In genomic region chr6:26204332-26205160, GRCh38 we compare ENCODE assay signal across 1 cellular context.
TF ChIP-seq lines count a peak whose summit lies in the region.

No MANE protein-coding gene starts in this region.

TF ChIP-seq in HEK293, 187 proteins besides CTCF, POLR2A, EP300 and RAD21 (continued from another document):
- TF ChIP-seq ZNF280C (tag by site-specific recombination; IDR thresholded peaks at IDR 0.05) (no peak), ZNF654 (tag by site-specific recombination; IDR thresholded peaks at IDR 0.05; ENCODE audit: low read depth) (peak; percentile 19), ZNF514 (tag by site-specific recombination; IDR thresholded peaks at IDR 0.05) (no peak), ZNF423 (tag by site-specific recombination; IDR thresholded peaks at IDR 0.05) (no peak), ZNF18 (tag by site-specific recombination; IDR thresholded peaks at IDR 0.05) (peak; percentile 20; the same call in 1 of the 2 replicates), ZNF560 (tag by site-specific recombination; IDR thresholded peaks at IDR 0.05; ENCODE audit: borderline replicate concordance) (no peak), ZNF701 (tag by site-specific recombination; IDR thresholded peaks at IDR 0.05) (no peak), ZNF837 (tag by site-specific recombination; IDR thresholded peaks at IDR 0.05) (no peak), ZNF555 (tag by site-specific recombination; conservative IDR thresholded peaks at IDR 0.05) (no peak), ZNF155 (tag by site-specific recombination; IDR thresholded peaks at IDR 0.05) (no peak), KLF7 (tag by site-specific recombination; IDR thresholded peaks at IDR 0.05; ENCODE audit: borderline replicate concordance) (0 out of 2 replicates have a peak, but pooled peaks have one; percentile 47), ZNF404 (tag by site-specific recombination; IDR thresholded peaks at IDR 0.05) (no peak), ZBTB10 (tag by site-specific recombination; IDR thresholded peaks at IDR 0.05) (0 out of 2 replicates have a peak, but pooled peaks have one; percentile 15), ZNF626 (tag by site-specific recombination; IDR thresholded peaks at IDR 0.05) (no peak), PRDM2 (tag by site-specific recombination; IDR thresholded peaks at IDR 0.05; ENCODE audit: borderline replicate concordance) (no peak), ZNF621 (tag by site-specific recombination; IDR thresholded peaks at IDR 0.05) (no peak), ZNF214 (tag by site-specific recombination; IDR thresholded peaks at IDR 0.05; ENCODE audit: borderline replicate concordance) (no peak), ZNF585B (tag by site-specific recombination; IDR thresholded peaks at IDR 0.05) (no peak), GLIS2 (tag by site-specific recombination; IDR thresholded peaks at IDR 0.05) (no peak), SP3 (tag by site-specific recombination; IDR thresholded peaks at IDR 0.05) (peak; percentile 70), BCL11B (tag by site-specific recombination; IDR thresholded peaks at IDR 0.05; ENCODE audit: low read depth) (peak; percentile 41; the same call in 1 of the 2 replicates), ZNF629 (tag by site-specific recombination; IDR thresholded peaks at IDR 0.05) (peak; percentile 97), ZNF623 (tag by site-specific recombination; IDR thresholded peaks at IDR 0.05) (peak; percentile 75), ZNF544 (tag by site-specific recombination; IDR thresholded peaks at IDR 0.05) (no peak), PATZ1 (tag by site-specific recombination; IDR thresholded peaks at IDR 0.05) (peak; percentile 57), ZFHX2 (tag by site-specific recombination; conservative IDR thresholded peaks at IDR 0.05) (peak; percentile 22; the same call in 1 of the 2 replicates), GLI4 (tag by site-specific recombination; IDR thresholded peaks at IDR 0.05) (peak; percentile 78; the same call in 1 of the 2 replicates), ZFP3 (tag by site-specific recombination; IDR thresholded peaks at IDR 0.05; ENCODE audit: low read depth) (peak; percentile 30; the same call in 1 of the 2 replicates), ZNF266 (tag by site-specific recombination; IDR thresholded peaks at IDR 0.05; ENCODE audit: low read depth) (no peak), ZNF558 (tag by site-specific recombination; IDR thresholded peaks at IDR 0.05) (0 out of 2 replicates have a peak, but pooled peaks have one; percentile 20), ZNF513 (tag by site-specific recombination; IDR thresholded peaks at IDR 0.05) (no peak), KLF9 (tag by site-specific recombination; IDR thresholded peaks at IDR 0.05; ENCODE audit: low read depth) (peak; percentile 62; the same call in 1 of the 2 replicates), SALL2 (tag by site-specific recombination; IDR thresholded peaks at IDR 0.05; ENCODE audit: borderline replicate concordance) (no peak), ZBTB6 (tag by site-specific recombination; IDR thresholded peaks at IDR 0.05) (no peak), PRDM10 (tag by site-specific recombination; IDR thresholded peaks at IDR 0.05) (peak; percentile 59; the same call in 1 of the 2 replicates), ZNF341 (tag by site-specific recombination; IDR thresholded peaks at IDR 0.05; ENCODE audit: low read depth) (0 out of 2 replicates have a peak, but pooled peaks have one; percentile 7)
TF ChIP-seq in HEK293: peak in this region for 74.
